ENCODE assay signal across 13 cellular contexts in the genomic region with DNA sequence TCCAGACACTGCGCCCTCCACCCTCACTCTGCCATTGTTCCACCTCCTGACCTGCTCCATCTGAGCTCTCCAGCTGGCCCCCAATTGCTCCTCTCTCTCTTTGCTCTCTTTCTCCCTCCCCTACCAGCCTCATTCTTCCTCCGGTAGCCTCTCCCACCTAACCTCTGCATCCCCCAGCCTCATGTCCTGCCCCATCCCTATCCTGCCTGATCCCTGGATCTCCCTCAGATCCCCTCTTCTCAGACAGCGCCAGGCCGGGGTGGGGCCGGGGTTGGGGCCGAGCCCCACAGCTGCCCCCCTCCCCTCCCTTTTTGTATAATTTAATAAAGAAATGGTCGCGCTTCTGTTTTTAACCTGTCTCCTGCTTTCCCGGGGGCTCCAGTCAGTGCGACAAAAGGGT. TPM values are rescaled to one million over a fixed set of nuclear protein-coding genes. Genes with fewer than 3 reads are reported as not detected.
DNase-seq lines count a peak whose midpoint lies in the region; ATAC-seq and TF ChIP-seq lines count a peak whose summit lies in the region.
"Had no signal": no experiment of that assay in that cellular context is flagged by ENCODE, and none has a peak within 500 bp of the region (broad histone marks: within the 10 kb centered on the region; RNA-seq: fewer than 3 reads in every experiment).

No MANE protein-coding gene starts in this region.

- no peaks in the 10 kb centered on the region for H3K9me3 ChIP-seq in parathyroid adenoma (ENCODE audit: control insufficient read depth, low read length)
- H3K9me3 ChIP-seq: A549, tibial nerve had no signal

- H3K4me2 ChIP-seq in parathyroid adenoma (ENCODE audit: low read length), result no peak overlapping the region

- H3K27ac Mint-ChIP-seq in activated CD4-positive, alpha-beta T cell treated with anti-CD3 and anti-CD28 coated beads for 36 hours, result peak overlapping the region; percentile 89
- H3K27ac Mint-ChIP-seq in activated naive CD8-positive, alpha-beta T cell treated with anti-CD3 and anti-CD28 coated beads, Interleukin-2, amount 50 U/mL, for 24 hours, result peak overlapping the region; percentile 86
- H3K27ac Mint-ChIP-seq: naive B cell had no signal

- CTCF ChIA-PET in activated CD4-positive, alpha-beta T cell treated with anti-CD3 and anti-CD28 coated beads for 36 hours (lab: Charles Lee), result interaction anchor here (1.3 to 2.7 kb wide), 5 partner anchors 10 to 63 kb away, joined by 3 to 21 read pairs (median 6); a partner anchor contains a TSS

- peaks cover 5% of the 10 kb centered on the region for H3K79me2 ChIP-seq in parathyroid adenoma

- H3K4me1 ChIP-seq in parathyroid adenoma, result peaks cover 24% of the 10 kb centered on the region

- no peak overlapping the region for H2AFZ ChIP-seq in parathyroid adenoma

- intact Hi-C loops in activated CD4-positive, alpha-beta T cell treated with anti-CD3 and anti-CD28 coated beads for 36 hours (cut with DNase I, micrococcal nuclease), result no loop called here

- H3K27me3 ChIP-seq in parathyroid adenoma (ENCODE audit: control insufficient read depth, insufficient read depth, low read length), result no peaks in the 10 kb centered on the region
- H3K27me3 ChIP-seq: tibial nerve had no signal

- no peaks in the 10 kb centered on the region for H3K9me3 Mint-ChIP-seq in activated CD4-positive, alpha-beta T cell treated with anti-CD3 and anti-CD28 coated beads for 36 hours (ENCODE audit: low read depth)
- no peaks in the 10 kb centered on the region for H3K9me3 Mint-ChIP-seq in activated naive CD8-positive, alpha-beta T cell treated with anti-CD3 and anti-CD28 coated beads, Interleukin-2, amount 50 U/mL, for 24 hours

- POLR2A ChIA-PET in activated CD4-positive, alpha-beta T cell treated with anti-CD3 and anti-CD28 coated beads for 36 hours (lab: Charles Lee), result interaction anchor here (0.6 to 1.5 kb wide), 4 partner anchors 10 to 194 kb away, joined by 3 to 6 read pairs (median 3); a partner anchor contains a TSS

- no peak for TF ChIP-seq CTCF in parathyroid adenoma (IDR thresholded peaks at IDR 0.05)

- no peak for DNase-seq in activated CD4-positive, alpha-beta T cell treated with anti-CD3 and anti-CD28 coated beads for 36 hours
- no peak for DNase-seq in activated CD4-positive, alpha-beta T cell treated with anti-CD3 and anti-CD28 coated beads for 48 hours
- DNase-seq in activated naive CD8-positive, alpha-beta T cell treated with anti-CD3 and anti-CD28 coated beads, Interleukin-2, amount 50 U/mL, for 24 hours, result no peak
- no peak for DNase-seq in MV-4-11 (lab: John Stamatoyannopoulos, UW)
- no peak for DNase-seq in left lobe of liver (ENCODE audit: low spot score)
- DNase-seq: activated CD4-positive, alpha-beta T cell treated with anti-CD3 and anti-CD28 coated beads, Interleukin-2, amount 50 U/mL, for 1 hour; islet precursor cell; naive B cell; small intestine had no signal

- H3K27me3 Mint-ChIP-seq in activated CD4-positive, alpha-beta T cell treated with anti-CD3 and anti-CD28 coated beads for 36 hours, result peaks cover 19% of the 10 kb centered on the region
- peaks cover 36% of the 10 kb centered on the region for H3K27me3 Mint-ChIP-seq in activated naive CD8-positive, alpha-beta T cell treated with anti-CD3 and anti-CD28 coated beads, Interleukin-2, amount 50 U/mL, for 24 hours

- H3K27ac ChIP-seq in parathyroid adenoma, result peak overlapping the region; percentile 50

- no peak overlapping the region for H3K4me3 Mint-ChIP-seq in activated CD4-positive, alpha-beta T cell treated with anti-CD3 and anti-CD28 coated beads for 36 hours
- H3K4me3 Mint-ChIP-seq in activated naive CD8-positive, alpha-beta T cell treated with anti-CD3 and anti-CD28 coated beads, Interleukin-2, amount 50 U/mL, for 24 hours, result peak overlapping the region; percentile 98
- H3K4me3 Mint-ChIP-seq: naive B cell had no signal

- peaks cover 64% of the 10 kb centered on the region for H3K4me1 Mint-ChIP-seq in activated CD4-positive, alpha-beta T cell treated with anti-CD3 and anti-CD28 coated beads for 36 hours
- peaks cover 69% of the 10 kb centered on the region for H3K4me1 Mint-ChIP-seq in activated naive CD8-positive, alpha-beta T cell treated with anti-CD3 and anti-CD28 coated beads, Interleukin-2, amount 50 U/mL, for 24 hours

- H3K9ac ChIP-seq in parathyroid adenoma, result no peak overlapping the region

- H3K36me3 ChIP-seq in parathyroid adenoma (ENCODE audit: control insufficient read depth, insufficient read depth, low read length), result no peaks in the 10 kb centered on the region

- no peak overlapping the region for H3K4me3 ChIP-seq in parathyroid adenoma (ENCODE audit: low read depth, low read length)
- H3K4me3 ChIP-seq: A549, coronary artery, tibial nerve had no signal

- ATAC-seq in activated CD4-positive, alpha-beta T cell treated with anti-CD3 and anti-CD28 coated beads for 36 hours, result no peak
- ATAC-seq in activated naive CD8-positive, alpha-beta T cell treated with anti-CD3 and anti-CD28 coated beads, Interleukin-2, amount 50 U/mL, for 24 hours, result no peak
- ATAC-seq in left lobe of liver, result no peak
- ATAC-seq: A549 had no signal

- peaks cover 29% of the 10 kb centered on the region for H3K36me3 Mint-ChIP-seq in activated CD4-positive, alpha-beta T cell treated with anti-CD3 and anti-CD28 coated beads for 36 hours (ENCODE audit: low read depth)
- peaks cover 28% of the 10 kb centered on the region for H3K36me3 Mint-ChIP-seq in activated naive CD8-positive, alpha-beta T cell treated with anti-CD3 and anti-CD28 coated beads, Interleukin-2, amount 50 U/mL, for 24 hours (ENCODE audit: low read depth)

RNA-seq across cellular contexts. Expression of a gene that starts 1.7 kb away (rescaled TPM):
- total RNA-seq in activated CD4-positive, alpha-beta T cell treated with anti-CD3 and anti-CD28 coated beads for 36 hours, result 10 to 100 TPM; 88.2 to 93.9 TPM
- 2.8 TPM for total RNA-seq in left lobe of liver

RNA-seq across cellular contexts. Expression of a gene that starts 4.4 kb away (rescaled TPM):
- 100 to 1,000 TPM in 1 of 2 experiments, 10 to 100 TPM in 1; 62.2 to 105 TPM for total RNA-seq in activated CD4-positive, alpha-beta T cell treated with anti-CD3 and anti-CD28 coated beads for 36 hours
- 406 TPM for total RNA-seq in left lobe of liver

RNA-seq across cellular contexts. Expression of a gene that starts 17.7 kb away (rescaled TPM):
- 100 to 1,000 TPM; 142 to 144 TPM for total RNA-seq in activated CD4-positive, alpha-beta T cell treated with anti-CD3 and anti-CD28 coated beads for 36 hours
- total RNA-seq in left lobe of liver, result 133 TPM

RNA-seq across cellular contexts. Expression of a gene that starts 18.7 kb away (rescaled TPM):
- total RNA-seq in activated CD4-positive, alpha-beta T cell treated with anti-CD3 and anti-CD28 coated beads for 36 hours, result 100 to 1,000 TPM; 206 to 211 TPM
- 22.7 TPM for total RNA-seq in left lobe of liver

RNA-seq across cellular contexts. Expression of a gene that starts 46.8 kb away (rescaled TPM):
- 10 to 100 TPM; 38.3 to 41.6 TPM for total RNA-seq in activated CD4-positive, alpha-beta T cell treated with anti-CD3 and anti-CD28 coated beads for 36 hours
- total RNA-seq in left lobe of liver, result 31.1 TPM

Comparison
In these comparisons a context has a peak if more than half of its experiments do, and no peak if none do; other contexts are left out.
1. RNA of a gene that starts 1.7 kb away (total RNA-seq): 88.2 to 93.9 TPM in activated CD4-positive, alpha-beta T cell treated with anti-CD3 and anti-CD28 coated beads for 36 hours; 2.8 TPM in left lobe of liver (single experiment); every median in the first group is over 10 times any median in the second.